ENCODE assay signal across 9 cellular contexts in genomic region chr4:161252520-161253141, GRCh38.
A peak's percentile ranks its signal among the peaks of the same experiment; 100 is the strongest.
DNase-seq lines count a peak whose midpoint lies in the region; ATAC-seq and TF ChIP-seq lines count a peak whose summit lies in the region.
"Had no signal": no experiment of that assay in that cellular context is flagged by ENCODE, and none has a peak within 500 bp of the region (broad histone marks: within the 10 kb centered on the region; RNA-seq: fewer than 3 reads in every experiment).

No MANE protein-coding gene starts in this region.

- H3K27ac Mint-ChIP-seq in nephron, result no peak overlapping the region
- H3K27ac Mint-ChIP-seq: activated B cell treated with CpG ODN at 0.5 μM for 24 hours had no signal

- ATAC-seq in GM21576 (IDR thresholded peaks at IDR 0.05; ENCODE audit: unreplicated experiment), result peak; percentile 82

- H3K4me1 Mint-ChIP-seq in nephron, result no peaks in the 10 kb centered on the region
- H3K4me1 Mint-ChIP-seq: activated B cell treated with CpG ODN at 0.5 μM for 24 hours had no signal

- peaks cover 4% of the 10 kb centered on the region for H3K27me3 Mint-ChIP-seq in nephron (ENCODE audit: low read depth)
- H3K27me3 Mint-ChIP-seq: activated B cell treated with CpG ODN at 0.5 μM for 24 hours had no signal

- H3K9me3 Mint-ChIP-seq in nephron, result peaks cover 53% of the 10 kb centered on the region

- in situ Hi-C loops in astrocyte of the cerebellum (cut with HindIII; ENCODE audit: low sequenced_read_pairs), result loop anchor here (5.0 kb wide), 1 partner anchor 70 kb away; no protein-coding TSS in a partner anchor

- DNase-seq in GM10266 (ENCODE audit: extremely low spot score), result peak; percentile 20
- peak; percentile 18 for DNase-seq in Jurkat, Clone E6-1 (ENCODE audit: low read depth, low spot score)
- no peak for DNase-seq in astrocyte of the cerebellum (ENCODE audit: low read depth)
- no peak for DNase-seq in midbrain (lab: John Stamatoyannopoulos, UW)
- no peak for DNase-seq in NCI-H2107 (lab: John Stamatoyannopoulos, UW)
- no peak for DNase-seq in NCI-H2196 (lab: John Stamatoyannopoulos, UW; ENCODE audit: unreplicated experiment)
- DNase-seq: activated B cell treated with CpG ODN at 0.5 μM for 24 hours had no signal

- H3K4me3 Mint-ChIP-seq in nephron, result no peak overlapping the region
- H3K4me3 Mint-ChIP-seq: activated B cell treated with CpG ODN at 0.5 μM for 24 hours had no signal

- H3K36me3 Mint-ChIP-seq in nephron (ENCODE audit: low read depth), result no peaks in the 10 kb centered on the region

- H3K4me3 ChIP-seq in Jurkat, Clone E6-1 (ENCODE audit: low read length), result no peak overlapping the region
- H3K4me3 ChIP-seq in astrocyte of the cerebellum (ENCODE audit: low read depth, low read length), result no peak overlapping the region

- TF ChIP-seq CTCF in GM10266 (IDR thresholded peaks at IDR 0.05; ENCODE audit: control insufficient read depth, insufficient read depth, low read depth, missing control alignments), result peak; percentile 84
- peak; percentile 60 for TF ChIP-seq CTCF in astrocyte of the cerebellum (IDR thresholded peaks at IDR 0.05; ENCODE audit: low read depth, low read length, missing control alignments)
- TF ChIP-seq CTCF in nephron (IDR thresholded peaks at IDR 0.05; ENCODE audit: unreplicated experiment in 3 of 3), result peak; percentile 24 to 60 (median 28)

Comparison
In these comparisons a context has a peak if more than half of its experiments do, and no peak if none do; other contexts are left out.
1. DNase-seq: peak in GM10266 (single experiment) and Jurkat, Clone E6-1 (single experiment); none in astrocyte of the cerebellum (single experiment), midbrain (single experiment), NCI-H2107 (single experiment) and NCI-H2196 (single experiment).
2. CTCF ChIP-seq: peak in every context shown above with its lines; median percentile 84 in GM10266; 60 in astrocyte of the cerebellum; 28 in nephron.